In the genomic region with DNA sequence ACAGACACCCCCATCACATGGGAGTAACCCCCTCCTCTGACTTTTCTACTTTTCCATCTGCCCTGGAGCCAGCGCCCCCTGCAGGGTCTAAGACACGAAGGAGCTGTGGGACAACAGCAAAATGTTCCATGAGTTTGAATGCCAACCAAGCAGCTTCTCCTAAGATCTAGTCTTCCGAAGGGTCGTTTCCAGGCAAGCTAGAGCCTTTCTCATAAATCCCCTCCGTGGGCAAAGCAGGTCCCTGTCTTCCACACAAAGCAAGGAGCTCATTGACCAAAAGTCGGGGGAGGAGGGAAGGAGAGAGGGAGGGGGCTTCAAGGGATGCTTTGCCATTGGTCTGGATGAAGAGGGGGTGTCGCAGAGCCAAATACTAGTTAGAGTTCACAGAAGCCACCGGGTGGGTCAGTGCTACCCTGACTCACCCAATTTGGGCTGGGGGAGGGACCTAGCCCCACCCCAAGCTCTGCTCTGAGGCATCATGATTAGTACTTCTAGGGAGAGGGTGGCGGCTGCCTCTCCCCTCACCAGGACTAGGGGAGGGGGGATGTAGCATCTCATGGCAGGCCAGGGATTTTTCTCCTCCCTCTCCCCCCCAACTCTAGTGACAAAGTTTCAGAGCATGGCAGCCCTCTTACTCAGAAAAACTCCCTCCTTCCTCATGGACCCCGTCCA, we compare ENCODE assay signal across 9 cellular contexts. TPM values are rescaled to one million over a fixed set of nuclear protein-coding genes. Genes with fewer than 3 reads are reported as not detected.
A peak's percentile ranks its signal among the peaks of the same experiment; 100 is the strongest.
DNase-seq lines count a peak whose midpoint lies in the region; TF ChIP-seq lines count a peak whose summit lies in the region.
"Had no signal": no experiment of that assay in that cellular context is flagged by ENCODE, and none has a peak within 500 bp of the region (broad histone marks: within the 10 kb centered on the region; RNA-seq: fewer than 3 reads in every experiment).

No MANE protein-coding gene starts in this region.

- POLR2A ChIA-PET in BJ (lab: Charles Lee): no interaction called here

- TF ChIP-seq POLR2A in spleen (IDR thresholded peaks at IDR 0.05): no peak

- no peaks in the 10 kb centered on the region for H3K9me3 ChIP-seq in spleen

- peak; percentile 31; the same call in 1 of the 2 replicates for TF ChIP-seq CTCF in BJ (IDR thresholded peaks at IDR 0.05; ENCODE audit: insufficient read depth, low read depth, low read length)
- TF ChIP-seq CTCF in HFF-Myc (IDR thresholded peaks at IDR 0.05; ENCODE audit: low read depth, low read length, missing control alignments): peak; percentile 57
- peak in 2 of 11 experiments; percentile 9 to 27 for TF ChIP-seq CTCF in spleen (IDR thresholded peaks at IDR 0.05 in 8 of 11, conservative IDR thresholded peaks at IDR 0.05 in 3 of 11)

- H3K27ac ChIP-seq in angular gyrus (ENCODE audit: low read depth, low read length) (peak overlapping the region; percentile 3), layer of hippocampus (ENCODE audit: low read depth, low read length) (peak overlapping the region; percentile 68), spleen (no peak overlapping the region)

- CTCF ChIA-PET in BJ (lab: Yijun Ruan, JAX): interaction anchor here (1.0 to 2.5 kb wide), 10 partner anchors 7 to 65 kb away, joined by 3 to 12 read pairs (median 4); no protein-coding TSS in a partner anchor

- peaks cover 48% of the 10 kb centered on the region for H3K27me3 ChIP-seq in BJ (ENCODE audit: control insufficient read depth, insufficient read depth, low read length)
- no peaks in the 10 kb centered on the region for H3K27me3 ChIP-seq in layer of hippocampus (ENCODE audit: control insufficient read depth, insufficient read depth, low read length)
- peaks cover 0 to 99% (median 52%) of the 10 kb centered on the region in 7 donors for H3K27me3 ChIP-seq in spleen (replicated peaks in 1 of 7)

- WGBS in spleen, 5 donors: 23 to 28% (median 25%) methylated on average over 10 of the region's 10 CpGs

- H3K4me1 ChIP-seq in spleen: peaks cover 0 to 23% (median 19%) of the 10 kb centered on the region in 6 donors

- no peak overlapping the region for H3K4me3 ChIP-seq in BJ (ENCODE audit: low read depth, low read length)
- no peak overlapping the region for H3K4me3 ChIP-seq in HFF-Myc (replicated peaks; ENCODE audit: low read depth, low read length)
- H3K4me3 ChIP-seq in spleen: peak overlapping the region in 1 of 8 donors; percentile 69

- H3K36me3 ChIP-seq in BJ (ENCODE audit: control insufficient read depth, insufficient read depth, low read length): no peaks in the 10 kb centered on the region
- H3K36me3 ChIP-seq in spleen: no peaks in the 10 kb centered on the region

- intact Hi-C loops in spleen (cut with DNase I; ENCODE audit: low total_unique reads): no loop called here

- DNase-seq in BJ (ENCODE audit: low read depth) (no peak), HFF-Myc (ENCODE audit: extremely low read depth, low read depth) (no peak), activated gamma-delta T cell treated with Interleukin-2 at 50 U/mL for 16 hours (no peak), NOMO-1 (lab: John Stamatoyannopoulos, UW; ENCODE audit: unreplicated experiment in 2 of 2) (no peak), spleen (no peak)
- no peak for DNase-seq in activated CD8-positive, alpha-beta memory T cell treated with anti-CD3 and anti-CD28 coated beads, Interleukin-2, amount 50 U/mL, for 4 hours
- DNase-seq: left cardiac atrium had no signal

RNA-seq across cellular contexts. Expression of a gene that starts 1.6 kb away (rescaled TPM):
- not detected in 2 replicates for polyA plus RNA-seq in BJ (2011; rRNA removed)
- polyA minus RNA-seq in BJ (2011; rRNA and poly(A)+ RNA removed): not detected in 2 replicates
- total RNA-seq in spleen: under 1 TPM in 1 of 7 donors, not detected in 6; 0.35 TPM
- under 1 TPM in 2 of 3 donors, not detected in 1; 0.02 to 0.03 TPM for polyA plus RNA-seq in spleen

RNA-seq across cellular contexts. Expression of a gene that starts 39.8 kb away (rescaled TPM):
- polyA plus RNA-seq in BJ (2011; rRNA removed): not detected in 2 replicates
- not detected in 2 replicates for polyA minus RNA-seq in BJ (2011; rRNA and poly(A)+ RNA removed)
- 1 to 10 TPM in 3 of 7 donors, not detected in 4; 1.1 to 1.9 (median 1.4) TPM for total RNA-seq in spleen
- polyA plus RNA-seq in spleen: under 1 TPM; 0.29 to 0.83 (median 0.56) TPM
- total RNA-seq: left cardiac atrium had no signal

Comparison
In these comparisons a context has a peak if more than half of its experiments do, and no peak if none do; other contexts are left out.
1. H3K27ac ChIP-seq: peak in angular gyrus (single experiment) and layer of hippocampus (single experiment); none in spleen (0 of 8).